ENCODE assay signal across 1 cellular context in genomic region chr14:77028384-77029246, GRCh38.
A peak's percentile ranks its signal among the peaks of the same experiment; 100 is the strongest.
TF ChIP-seq lines count a peak whose summit lies in the region.

Gene IRF2BPL (minus strand): TSS chr14:77028708. CDS start chr14:77027792, 916 bp downstream.

TF ChIP-seq in K562, 482 proteins besides CTCF, POLR2A, EP300 and RAD21 (continued from another document and continues in another):
- TF ChIP-seq ZNF407 (IDR thresholded peaks at IDR 0.05; ENCODE audit: low read depth) = no peak
- no peak for TF ChIP-seq NR1H2 (CRISPR knock-in tag; IDR thresholded peaks at IDR 0.05)
- TF ChIP-seq IRF2 (CRISPR knock-in tag; IDR thresholded peaks at IDR 0.05) = no peak
- no peak for TF ChIP-seq PHF20 (IDR thresholded peaks at IDR 0.05; ENCODE audit: partially characterized antibody)
- no peak for TF ChIP-seq EWSR1 (IDR thresholded peaks at IDR 0.05; ENCODE audit: borderline replicate concordance, low read depth, partially characterized antibody)
- TF ChIP-seq ZFP91 (CRISPR knock-in tag; IDR thresholded peaks at IDR 0.05) = no peak
- TF ChIP-seq BRCA1 (IDR thresholded peaks at IDR 0.05) = no peak
- TF ChIP-seq BRCA1 (CRISPR knock-in tag; IDR thresholded peaks at IDR 0.05) = no peak
- no peak for TF ChIP-seq PHB2 (IDR thresholded peaks at IDR 0.05; ENCODE audit: low read depth)
- TF ChIP-seq SREBF2 (CRISPR knock-in tag; IDR thresholded peaks at IDR 0.05) = no peak
- TF ChIP-seq RBM25 (IDR thresholded peaks at IDR 0.05; ENCODE audit: low read depth, low read length, severe bottlenecking) = no peak
- TF ChIP-seq CBFA2T2 (conservative IDR thresholded peaks at IDR 0.05) = no peak
- peak; percentile 50 to 73; a peak in 2 of 4 replicates for TF ChIP-seq KDM1A (IDR thresholded peaks at IDR 0.05)
- TF ChIP-seq ZNF263 (CRISPR knock-in tag; IDR thresholded peaks at IDR 0.05; ENCODE audit: borderline replicate concordance) = no peak
- no peak for TF ChIP-seq NFATC3 (IDR thresholded peaks at IDR 0.05)
- no peak for TF ChIP-seq ZNF316 (IDR thresholded peaks at IDR 0.05)
- TF ChIP-seq SNIP1 (IDR thresholded peaks at IDR 0.05; ENCODE audit: low read depth) = no peak
- TF ChIP-seq ZNF586 (CRISPR knock-in tag; conservative IDR thresholded peaks at IDR 0.05) = no peak
- TF ChIP-seq RBBP5 (IDR thresholded peaks at IDR 0.05; ENCODE audit: borderline replicate concordance, insufficient read depth, low read length, poor library complexity, severe bottlenecking) = peak; percentile 56
- TF ChIP-seq EP400 (IDR thresholded peaks at IDR 0.05) = peak; percentile 54
- TF ChIP-seq MCM2 (IDR thresholded peaks at IDR 0.05; ENCODE audit: low read depth) = no peak
- no peak for TF ChIP-seq DDX20 (tag; IDR thresholded peaks at IDR 0.05; ENCODE audit: low read depth)
- no peak for TF ChIP-seq YBX1 (IDR thresholded peaks at IDR 0.05)
- TF ChIP-seq STAG1 (CRISPR knock-in tag; IDR thresholded peaks at IDR 0.05; ENCODE audit: borderline replicate concordance) = no peak
- TF ChIP-seq SMAD2 (IDR thresholded peaks at IDR 0.05; ENCODE audit: low read depth, low read length) = no peak
- TF ChIP-seq SRSF7 (optimal IDR thresholded peaks at IDR 0.05; ENCODE audit: low read depth, low read length) = no peak
- TF ChIP-seq FOXP1 (CRISPR knock-in tag; IDR thresholded peaks at IDR 0.05) = no peak
- no peak for TF ChIP-seq U2AF1 (optimal IDR thresholded peaks at IDR 0.05; ENCODE audit: low read depth, low read length)
- peak; percentile 62 for TF ChIP-seq BHLHE40 (IDR thresholded peaks at IDR 0.05; ENCODE audit: low read length)
- TF ChIP-seq ARID3B (CRISPR knock-in tag; IDR thresholded peaks at IDR 0.05; ENCODE audit: borderline replicate concordance) = no peak
- no peak for TF ChIP-seq E2F8 (IDR thresholded peaks at IDR 0.05; ENCODE audit: low read depth, partially characterized antibody)
- no peak for TF ChIP-seq ETS2 (tag; IDR thresholded peaks at IDR 0.05; ENCODE audit: borderline replicate concordance, poor library complexity, severe bottlenecking)
- TF ChIP-seq ZNF699 (CRISPR knock-in tag; IDR thresholded peaks at IDR 0.05; ENCODE audit: insufficient replicate concordance) = no peak
- TF ChIP-seq ZNF217 (CRISPR knock-in tag; IDR thresholded peaks at IDR 0.05) = no peak
- no peak for TF ChIP-seq TFAM (CRISPR knock-in tag; conservative IDR thresholded peaks at IDR 0.05)
- TF ChIP-seq HNRNPL (IDR thresholded peaks at IDR 0.05; ENCODE audit: low read depth, low read length) = no peak
- TF ChIP-seq TFAP4 (CRISPR knock-in tag; IDR thresholded peaks at IDR 0.05; ENCODE audit: borderline replicate concordance) = peak; percentile 98
- no peak for TF ChIP-seq U2AF2 (optimal IDR thresholded peaks at IDR 0.05; ENCODE audit: low read depth, low read length)
- TF ChIP-seq RBM34 (IDR thresholded peaks at IDR 0.05; ENCODE audit: borderline replicate concordance, insufficient read depth, low read length) = no peak
- TF ChIP-seq ZNF174 (CRISPR knock-in tag; IDR thresholded peaks at IDR 0.05) = no peak
- TF ChIP-seq CREB3 (tag; conservative IDR thresholded peaks at IDR 0.05; ENCODE audit: low read depth) = no peak
- TF ChIP-seq ZNF639 (CRISPR knock-in tag; conservative IDR thresholded peaks at IDR 0.05 in 1 of 2, IDR thresholded peaks at IDR 0.05 in 1 of 2) = no peak
- no peak for TF ChIP-seq SMARCA5 (IDR thresholded peaks at IDR 0.05)
- peak; percentile 90 for TF ChIP-seq ATF2 (CRISPR knock-in tag; IDR thresholded peaks at IDR 0.05)
- no peak for TF ChIP-seq CCAR2 (IDR thresholded peaks at IDR 0.05; ENCODE audit: low read depth, low read length)
- no peak for TF ChIP-seq ZFPM2 (CRISPR knock-in tag; IDR thresholded peaks at IDR 0.05)
- no peak for TF ChIP-seq NFXL1 (CRISPR knock-in tag; IDR thresholded peaks at IDR 0.05)
- no peak for TF ChIP-seq POLR3G (IDR thresholded peaks at IDR 0.05; ENCODE audit: extremely low read depth, insufficient read length, insufficient replicate concordance)
- no peak for TF ChIP-seq ESRRB (CRISPR knock-in tag; IDR thresholded peaks at IDR 0.05; ENCODE audit: borderline replicate concordance)
- TF ChIP-seq RBM39 (optimal IDR thresholded peaks at IDR 0.05; ENCODE audit: low read depth, low read length) = no peak
- TF ChIP-seq ZNF282 (CRISPR knock-in tag; IDR thresholded peaks at IDR 0.05) = no peak
- TF ChIP-seq ZFP30 (CRISPR knock-in tag; IDR thresholded peaks at IDR 0.05; ENCODE audit: borderline replicate concordance) = no peak
- no peak for TF ChIP-seq ZNF583 (CRISPR knock-in tag; IDR thresholded peaks at IDR 0.05)
- peak; percentile 74 for TF ChIP-seq TAF9B (IDR thresholded peaks at IDR 0.05; ENCODE audit: partially characterized antibody)
- TF ChIP-seq FOXJ3 (CRISPR knock-in tag; IDR thresholded peaks at IDR 0.05) = no peak
- TF ChIP-seq CHCHD3 (CRISPR knock-in tag; IDR thresholded peaks at IDR 0.05) = no peak
